Comparison of ENCODE assay signal across 8 cellular contexts in genomic region chr1:60287536-60287935, GRCh38.
"Had no signal": no experiment of that assay in that cellular context is flagged by ENCODE, and none has a peak within 500 bp of the region (broad histone marks: within the 10 kb centered on the region; RNA-seq: fewer than 3 reads in every experiment).

No MANE protein-coding gene starts in this region.

- H2AFZ ChIP-seq: GM23338 had no signal

- DNase-seq: H9, HCEC 1CT, KBM-7 had no signal

- H3K4me2 ChIP-seq: GM23338 had no signal

- FAIRE-seq: H1, H54, HepG2 had no signal

- H3K27ac ChIP-seq: HL-60 had no signal

- H3K4me3 ChIP-seq: GM23338 had no signal
